Comparison of ENCODE assay signal across 21 cellular contexts in genomic region chr11:17219016-17219415, GRCh38. TPM values are rescaled to one million over a fixed set of nuclear protein-coding genes. Genes with fewer than 3 reads are reported as not detected.
A peak's percentile ranks its signal among the peaks of the same experiment; 100 is the strongest.
DNase-seq lines count a peak whose midpoint lies in the region; ATAC-seq and TF ChIP-seq lines count a peak whose summit lies in the region.
"Had no signal": no experiment of that assay in that cellular context is flagged by ENCODE, and none has a peak within 500 bp of the region (broad histone marks: within the 10 kb centered on the region; RNA-seq: fewer than 3 reads in every experiment).

No MANE protein-coding gene starts in this region.

- DNase-seq in EL (peak; percentile 16), NCI-H82 treated with DMSO at 0.1 percent for 48 hours (lab: John Stamatoyannopoulos, UW; ENCODE audit: unreplicated experiment) (peak; percentile 87), epithelial cell of esophagus (ENCODE audit: low read depth) (peak; percentile 58), retinal pigment epithelial cell (ENCODE audit: low read depth) (peak; percentile 58), left lung (no peak), lower leg skin (ENCODE audit: low spot score in 2 of 2) (no peak), pons (ENCODE audit: low spot score) (no peak)
- DNase-seq: CD4-positive, alpha-beta T cell; COR-L47; DMS153; GF-D8; H7; Karpas-422; NCI-H1694; NCI-H2081; NCI-H2171; NCI-H524 treated with DMSO at 0.1 percent for 48 hours; OCI-M1; SJCRH30 had no signal

- no peak for TF ChIP-seq POLR2A in lower leg skin (IDR thresholded peaks at IDR 0.05)

- intact Hi-C loops in left lung (cut with DNase I) (no loop called here), lower leg skin (cut with DNase I; ENCODE audit: low total_unique reads) (no loop called here)

- ATAC-seq in left lung (no peak), GM21360 (IDR thresholded peaks at IDR 0.05; ENCODE audit: unreplicated experiment) (no peak)
- ATAC-seq: A549 had no signal

- no peak for TF ChIP-seq CTCF in epithelial cell of esophagus (IDR thresholded peaks at IDR 0.05; ENCODE audit: insufficient read depth, low read depth, low read length, missing control alignments)
- no peak for TF ChIP-seq CTCF in retinal pigment epithelial cell (conservative IDR thresholded peaks at IDR 0.05; ENCODE audit: low read depth, low read length)
- no peak for TF ChIP-seq CTCF in left lung (IDR thresholded peaks at IDR 0.05)
- no peak for TF ChIP-seq CTCF in lower leg skin (IDR thresholded peaks at IDR 0.05)

- 74 to 88% methylated on average over 2 of the region's 2 CpGs for WGBS in lower leg skin, 2 donors

- no peaks in the 10 kb centered on the region for H3K27me3 ChIP-seq in left lung
- H3K27me3 ChIP-seq: SJCRH30 had no signal

- no peaks in the 10 kb centered on the region for H3K36me3 ChIP-seq in left lung
- H3K36me3 ChIP-seq: SJCRH30 had no signal

- no peak overlapping the region for H3K27ac ChIP-seq in left lung
- H3K27ac ChIP-seq: A549, SJCRH30 had no signal

- H3K9me3 ChIP-seq in left lung = peaks cover 0 to 4% of the 10 kb centered on the region in 2 donors

- no peaks in the 10 kb centered on the region for H3K4me1 ChIP-seq in left lung
- H3K4me1 ChIP-seq: SJCRH30 had no signal

- H3K4me3 ChIP-seq in epithelial cell of esophagus (ENCODE audit: low read length) = no peak overlapping the region
- no peak overlapping the region for H3K4me3 ChIP-seq in retinal pigment epithelial cell (ENCODE audit: low read length)
- no peak overlapping the region for H3K4me3 ChIP-seq in left lung
- H3K4me3 ChIP-seq in lower leg skin (ENCODE audit: low read depth, poor library complexity, severe bottlenecking) = no peak overlapping the region
- H3K4me3 ChIP-seq: A549, SJCRH30 had no signal

RNA-seq across cellular contexts. Expression of gene PIK3C2A, which starts 11.2 kb away (rescaled TPM):
- total RNA-seq in left lung = 10 to 100 TPM; 77.9 to 78.2 TPM
- 10 to 100 TPM; 30.5 to 46.7 (median 40.8) TPM for total RNA-seq in lower leg skin

RNA-seq across cellular contexts. Expression of gene NUCB2, which starts 57.5 kb away (rescaled TPM):
- total RNA-seq in left lung (100 to 1,000 TPM; 125 to 132 TPM), lower leg skin (10 to 100 TPM; 13.1 to 27.1 (median 17.9) TPM)

Comparison
In these comparisons a context has a peak if more than half of its experiments do, and no peak if none do; other contexts are left out.
1. DNase-seq: peak in EL (single experiment), NCI-H82 treated with DMSO at 0.1 percent for 48 hours (single experiment), epithelial cell of esophagus (single experiment) and retinal pigment epithelial cell (single experiment); none in left lung (0 of 2), lower leg skin (0 of 2) and pons (single experiment).
2. RNA of gene NUCB2, which starts 57.5 kb away (total RNA-seq): 125 to 132 TPM in left lung; 13.1 to 27.1 TPM in lower leg skin; every median in the first group is over 4 times any median in the second.